Comparison of ENCODE assay signal across 1 cellular context in the genomic region with DNA sequence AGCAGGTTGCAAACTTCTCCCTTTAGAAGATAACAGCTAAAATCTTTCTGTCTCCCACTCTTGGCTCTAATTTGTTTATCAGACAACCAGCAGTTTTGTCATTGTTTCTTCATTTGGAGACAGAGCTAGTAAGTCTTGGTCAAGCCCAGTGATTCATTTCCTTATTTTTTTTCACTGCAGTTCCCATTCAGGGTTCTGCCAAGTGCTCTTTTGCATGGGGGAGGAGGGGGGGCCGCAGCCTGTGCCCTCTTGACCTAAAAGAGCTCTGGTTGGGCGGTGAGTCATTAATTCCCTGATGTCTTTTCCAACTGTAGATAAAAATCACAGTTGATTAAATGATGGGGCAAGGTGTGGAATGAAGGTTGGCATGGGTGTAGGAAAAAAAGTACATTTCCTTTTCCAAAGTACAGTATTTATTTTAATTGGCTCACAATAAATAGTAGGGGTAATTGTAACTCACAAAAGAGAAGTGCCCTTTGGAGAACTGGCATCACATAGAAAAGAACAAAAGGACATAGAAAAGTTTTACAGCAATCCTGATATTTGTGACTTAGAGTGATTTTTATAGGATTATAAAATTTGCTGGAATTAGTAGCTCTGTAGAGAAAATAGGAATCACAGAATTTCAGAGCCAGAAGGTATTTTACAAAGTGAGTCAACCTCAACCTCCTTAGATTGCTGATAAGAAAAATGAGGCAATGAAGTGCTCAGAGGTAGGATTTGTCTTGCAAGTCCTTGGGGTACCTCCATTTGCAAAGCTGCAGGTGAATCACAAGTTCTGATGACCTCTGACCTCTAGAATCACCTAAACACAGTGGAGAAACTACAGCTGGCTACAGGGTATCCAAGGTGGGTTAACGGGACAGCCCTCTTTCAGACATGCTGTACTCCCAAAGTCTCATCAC.
TF ChIP-seq lines count a peak whose summit lies in the region.

No MANE protein-coding gene starts in this region.

TF ChIP-seq in WTC11, 78 proteins besides CTCF, POLR2A, EP300 and RAD21 (continued from another document):
- TF ChIP-seq, protein P1, sequence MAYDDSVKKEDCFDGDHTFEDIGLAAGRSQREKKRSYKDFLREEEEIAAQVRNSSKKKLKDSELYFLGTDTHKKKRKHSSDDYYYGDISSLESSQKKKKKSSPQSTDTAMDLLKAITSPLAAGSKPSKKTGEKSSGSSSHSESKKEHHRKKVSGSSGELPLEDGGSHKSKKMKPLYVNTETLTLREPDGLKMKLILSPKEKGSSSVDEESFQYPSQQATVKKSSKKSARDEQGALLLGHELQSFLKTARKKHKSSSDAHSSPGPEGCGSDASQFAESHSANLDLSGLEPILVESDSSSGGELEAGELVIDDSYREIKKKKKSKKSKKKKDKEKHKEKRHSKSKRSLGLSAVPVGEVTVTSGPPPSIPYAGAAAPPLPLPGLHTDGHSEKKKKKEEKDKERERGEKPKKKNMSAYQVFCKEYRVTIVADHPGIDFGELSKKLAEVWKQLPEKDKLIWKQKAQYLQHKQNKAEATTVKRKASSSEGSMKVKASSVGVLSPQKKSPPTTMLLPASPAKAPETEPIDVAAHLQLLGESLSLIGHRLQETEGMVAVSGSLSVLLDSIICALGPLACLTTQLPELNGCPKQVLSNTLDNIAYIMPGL (CRISPR knock-in tag; IDR thresholded peaks at IDR 0.05) = no peak
- no peak for TF ChIP-seq ETV6 (CRISPR knock-in tag; IDR thresholded peaks at IDR 0.05)
- no peak for TF ChIP-seq MAX (CRISPR knock-in tag; IDR thresholded peaks at IDR 0.05)
- TF ChIP-seq, protein P2, sequence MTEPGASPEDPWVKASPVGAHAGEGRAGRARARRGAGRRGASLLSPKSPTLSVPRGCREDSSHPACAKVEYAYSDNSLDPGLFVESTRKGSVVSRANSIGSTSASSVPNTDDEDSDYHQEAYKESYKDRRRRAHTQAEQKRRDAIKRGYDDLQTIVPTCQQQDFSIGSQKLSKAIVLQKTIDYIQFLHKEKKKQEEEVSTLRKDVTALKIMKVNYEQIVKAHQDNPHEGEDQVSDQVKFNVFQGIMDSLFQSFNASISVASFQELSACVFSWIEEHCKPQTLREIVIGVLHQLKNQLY (CRISPR knock-in tag; IDR thresholded peaks at IDR 0.05) = no peak
- TF ChIP-seq ATF6 (CRISPR knock-in tag; IDR thresholded peaks at IDR 0.05) = no peak
- no peak for TF ChIP-seq ZNF219 (CRISPR knock-in tag; IDR thresholded peaks at IDR 0.05; ENCODE audit: borderline replicate concordance)
- TF ChIP-seq NFATC4 (CRISPR knock-in tag; IDR thresholded peaks at IDR 0.05) = no peak
- no peak for TF ChIP-seq ZNF425 (CRISPR knock-in tag; conservative IDR thresholded peaks at IDR 0.05)
- no peak for TF ChIP-seq CREM (CRISPR knock-in tag; IDR thresholded peaks at IDR 0.05)
- TF ChIP-seq FOXK1 (CRISPR knock-in tag; IDR thresholded peaks at IDR 0.05) = no peak
- TF ChIP-seq, protein P3, sequence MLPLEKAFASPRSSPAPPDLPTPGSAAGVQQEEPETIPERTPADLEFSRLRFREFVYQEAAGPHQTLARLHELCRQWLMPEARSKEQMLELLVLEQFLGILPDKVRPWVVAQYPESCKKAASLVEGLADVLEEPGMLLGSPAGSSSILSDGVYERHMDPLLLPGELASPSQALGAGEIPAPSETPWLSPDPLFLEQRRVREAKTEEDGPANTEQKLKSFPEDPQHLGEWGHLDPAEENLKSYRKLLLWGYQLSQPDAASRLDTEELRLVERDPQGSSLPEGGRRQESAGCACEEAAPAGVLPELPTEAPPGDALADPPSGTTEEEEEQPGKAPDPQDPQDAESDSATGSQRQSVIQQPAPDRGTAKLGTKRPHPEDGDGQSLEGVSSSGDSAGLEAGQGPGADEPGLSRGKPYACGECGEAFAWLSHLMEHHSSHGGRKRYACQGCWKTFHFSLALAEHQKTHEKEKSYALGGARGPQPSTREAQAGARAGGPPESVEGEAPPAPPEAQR (CRISPR knock-in tag; IDR thresholded peaks at IDR 0.05) = no peak
- no peak for TF ChIP-seq USF1 (CRISPR knock-in tag; IDR thresholded peaks at IDR 0.05)
